Comparison of ENCODE assay signal across 10 cellular contexts in genomic region chr22:45638834-45639746, GRCh38. TPM values are rescaled to one million over a fixed set of nuclear protein-coding genes. Genes with fewer than 3 reads are reported as not detected.
DNase-seq lines count a peak whose midpoint lies in the region; ATAC-seq and TF ChIP-seq lines count a peak whose summit lies in the region.
"Had no signal": no experiment of that assay in that cellular context is flagged by ENCODE, and none has a peak within 500 bp of the region (broad histone marks: within the 10 kb centered on the region; RNA-seq: fewer than 3 reads in every experiment).

No MANE protein-coding gene starts in this region.

- H3K4me1 Mint-ChIP-seq in activated CD4-positive, alpha-beta T cell treated with anti-CD3 and anti-CD28 coated beads, Interleukin-2, amount 10 ng/mL, durations not matched to agents 7 days and 5 days = peaks cover 26% of the 10 kb centered on the region

- H3K4me3 ChIP-seq in fibroblast of villous mesenchyme (ENCODE audit: low read depth, low read length) (no peak overlapping the region), suprapubic skin (no peak overlapping the region)

- POLR2A ChIA-PET in activated CD4-positive, alpha-beta T cell treated with anti-CD3 and anti-CD28 coated beads, Interleukin-2, amount 10 ng/mL, durations not matched to agents 7 days and 5 days (lab: Charles Lee) = no interaction called here

- no peak for TF ChIP-seq CTCF in fibroblast of villous mesenchyme (IDR thresholded peaks at IDR 0.05; ENCODE audit: insufficient read depth, low read depth, low read length)
- no peak for TF ChIP-seq CTCF in suprapubic skin (IDR thresholded peaks at IDR 0.05)

- H3K9me3 ChIP-seq in suprapubic skin = no peaks in the 10 kb centered on the region

- DNase-seq in NCI-H2107 treated with DMSO at 0.1 percent for 48 hours (lab: John Stamatoyannopoulos, UW; ENCODE audit: unreplicated experiment) (peak; percentile 75), NCI-H2107 (lab: John Stamatoyannopoulos, UW) (no peak), fibroblast of villous mesenchyme (ENCODE audit: low read depth) (peak; percentile 77), suprapubic skin (ENCODE audit: low spot score in 2 of 2) (peak; percentile 88 to 89)
- DNase-seq in activated CD4-positive, alpha-beta T cell treated with anti-CD3 and anti-CD28 coated beads, Interleukin-2, amount 10 ng/mL, durations not matched to agents 7 days and 5 days = no peak

- no peaks in the 10 kb centered on the region for H3K36me3 Mint-ChIP-seq in activated CD4-positive, alpha-beta T cell treated with anti-CD3 and anti-CD28 coated beads, Interleukin-2, amount 10 ng/mL, durations not matched to agents 7 days and 5 days (ENCODE audit: low read depth)
- H3K36me3 Mint-ChIP-seq: IgD-negative memory B cell had no signal

- CTCF ChIA-PET in activated CD4-positive, alpha-beta T cell treated with anti-CD3 and anti-CD28 coated beads, Interleukin-2, amount 10 ng/mL, durations not matched to agents 7 days and 5 days (lab: Charles Lee) = no interaction called here

- 31% methylated on average over 17 of the region's 21 CpGs for WGBS in suprapubic skin

- peaks cover 16% of the 10 kb centered on the region for H3K4me1 ChIP-seq in suprapubic skin

- no peak for TF ChIP-seq EP300 in suprapubic skin (IDR thresholded peaks at IDR 0.05)

- no peak overlapping the region for H3K27ac Mint-ChIP-seq in activated CD4-positive, alpha-beta T cell treated with anti-CD3 and anti-CD28 coated beads, Interleukin-2, amount 10 ng/mL, durations not matched to agents 7 days and 5 days
- H3K27ac Mint-ChIP-seq: B cell, IgD-negative memory B cell had no signal

- no peak overlapping the region for H3K27ac ChIP-seq in suprapubic skin

- ATAC-seq in SK-N-SH treated with all-trans-retinoic acid at 6 μM for 48 hours = peak; percentile 28; the same call in 1 of the 3 replicates
- no peak for ATAC-seq in GM18867 (IDR thresholded peaks at IDR 0.05; ENCODE audit: unreplicated experiment)
- ATAC-seq in GM21786 (IDR thresholded peaks at IDR 0.05; ENCODE audit: unreplicated experiment) = no peak

- TF ChIP-seq POLR2A in suprapubic skin (IDR thresholded peaks at IDR 0.05) = no peak

- H3K27me3 Mint-ChIP-seq in activated CD4-positive, alpha-beta T cell treated with anti-CD3 and anti-CD28 coated beads, Interleukin-2, amount 10 ng/mL, durations not matched to agents 7 days and 5 days = peaks cover 41% of the 10 kb centered on the region

- H3K27me3 ChIP-seq in suprapubic skin = peaks cover 11% of the 10 kb centered on the region

- no peak overlapping the region for H3K4me3 Mint-ChIP-seq in activated CD4-positive, alpha-beta T cell treated with anti-CD3 and anti-CD28 coated beads, Interleukin-2, amount 10 ng/mL, durations not matched to agents 7 days and 5 days
- H3K4me3 Mint-ChIP-seq: B cell had no signal

- no peaks in the 10 kb centered on the region for H3K9me3 Mint-ChIP-seq in activated CD4-positive, alpha-beta T cell treated with anti-CD3 and anti-CD28 coated beads, Interleukin-2, amount 10 ng/mL, durations not matched to agents 7 days and 5 days
- H3K9me3 Mint-ChIP-seq: IgD-negative memory B cell had no signal

- no peaks in the 10 kb centered on the region for H3K36me3 ChIP-seq in suprapubic skin

TF ChIP-seq in SK-N-SH treated with all-trans-retinoic acid at 6 μM for 48 hours, 23 proteins besides CTCF, POLR2A, EP300 and RAD21:
- TF ChIP-seq OSR1 (CRISPR knock-in tag; IDR thresholded peaks at IDR 0.05) (0 out of 2 replicates have a peak, but pooled peaks have one; percentile 75), RARB (CRISPR knock-in tag; IDR thresholded peaks at IDR 0.05) (no peak), BACH2 (CRISPR knock-in tag; IDR thresholded peaks at IDR 0.05; ENCODE audit: borderline replicate concordance) (no peak), ZNF8 (CRISPR knock-in tag; IDR thresholded peaks at IDR 0.05) (no peak)
TF ChIP-seq in SK-N-SH treated with all-trans-retinoic acid at 6 μM for 48 hours: peak in this region for 1.

RNA-seq across cellular contexts. Expression of gene ATXN10, which starts 32.5 kb away (rescaled TPM):
- total RNA-seq in fibroblast of villous mesenchyme (113 and 190 TPM in 2 replicates), suprapubic skin (10 to 100 TPM; 63.2 to 79.0 (median 68.8) TPM)
- 100 to 1,000 TPM in 1 of 2 experiments, 10 to 100 TPM in 1; 91.5 to 103 TPM for total RNA-seq in activated CD4-positive, alpha-beta T cell treated with anti-CD3 and anti-CD28 coated beads, Interleukin-2, amount 10 ng/mL, durations not matched to agents 7 days and 5 days

Comparison
In these comparisons a context has a peak if more than half of its experiments do, and no peak if none do; other contexts are left out.
1. DNase-seq: peak in NCI-H2107 treated with DMSO at 0.1 percent for 48 hours (single experiment), fibroblast of villous mesenchyme (single experiment) and suprapubic skin (2 of 2); none in NCI-H2107 (single experiment) and activated CD4-positive, alpha-beta T cell treated with anti-CD3 and anti-CD28 coated beads, Interleukin-2, amount 10 ng/mL, durations not matched to agents 7 days and 5 days (single experiment).